8 cellular contexts compared by ENCODE assay signal in the genomic region with DNA sequence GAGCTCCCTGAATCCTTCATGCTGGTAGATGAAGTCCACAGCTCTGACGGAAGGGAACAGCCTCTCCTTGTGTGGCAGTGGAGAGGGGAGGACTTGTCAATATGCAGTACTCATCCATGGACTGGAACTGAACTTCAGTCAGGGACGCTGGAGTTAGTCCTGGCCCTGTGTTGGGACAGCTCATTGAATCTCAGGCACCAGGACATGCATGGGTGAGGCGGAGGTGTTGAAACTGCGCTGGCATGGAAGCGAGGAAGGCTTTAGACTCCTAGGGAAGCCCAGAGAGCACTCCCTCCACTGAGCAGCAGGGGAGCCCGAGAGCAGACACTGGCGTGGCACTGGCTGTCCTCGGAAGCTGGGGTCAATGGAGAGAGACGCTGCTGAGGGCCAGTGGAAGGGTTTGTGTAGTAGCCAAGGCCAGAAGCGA.
DNase-seq lines count a peak whose midpoint lies in the region; ATAC-seq and TF ChIP-seq lines count a peak whose summit lies in the region.

No MANE protein-coding gene starts in this region.

- no peak overlapping the region for H2AK5ac ChIP-seq in trophoblast cell (ENCODE audit: low read length)

- H2AFZ ChIP-seq in trophoblast cell (ENCODE audit: insufficient read depth, low read length, poor library complexity), result no peak overlapping the region

- H3K23ac ChIP-seq in trophoblast cell (ENCODE audit: low read length), result no peak overlapping the region

- H3K79me1 ChIP-seq in trophoblast cell (ENCODE audit: low read length), result no peaks in the 10 kb centered on the region

- H4K91ac ChIP-seq in trophoblast cell (ENCODE audit: low read depth, low read length), result no peak overlapping the region

- no peak for TF ChIP-seq EP300 in tibial nerve (IDR thresholded peaks at IDR 0.05)

- H3K9ac ChIP-seq in trophoblast cell (ENCODE audit: low read length), result no peak overlapping the region

- no peak overlapping the region for H3K4ac ChIP-seq in trophoblast cell (ENCODE audit: low read depth, low read length)

- no peak overlapping the region for H3K14ac ChIP-seq in trophoblast cell (ENCODE audit: low read length)

- H3K4me1 ChIP-seq in trophoblast cell (ENCODE audit: control insufficient read depth in 1 of 2, insufficient read depth in 2 of 2, low read length in 2 of 2), result no peaks in the 10 kb centered on the region
- H3K4me1 ChIP-seq in tibial nerve, result no peaks in the 10 kb centered on the region

- no peak overlapping the region for H4K12ac ChIP-seq in trophoblast cell (ENCODE audit: low read depth, low read length)

- H2BK12ac ChIP-seq in trophoblast cell (ENCODE audit: low read length), result no peak overlapping the region

- no peak overlapping the region for H2BK5ac ChIP-seq in trophoblast cell (ENCODE audit: low read depth, low read length, poor library complexity)

- no peak overlapping the region for H3K18ac ChIP-seq in trophoblast cell (ENCODE audit: low read length)

- H3K4me3 ChIP-seq in GM12865 (ENCODE audit: low read depth, low read length), result no peak overlapping the region
- H3K4me3 ChIP-seq in fibroblast of pulmonary artery (replicated peaks; ENCODE audit: low read depth, low read length), result no peak overlapping the region
- no peak overlapping the region for H3K4me3 ChIP-seq in trophoblast cell (ENCODE audit: low read depth, low read length)
- no peak overlapping the region for H3K4me3 ChIP-seq in tibial nerve

- DNase-seq in GM12865 (ENCODE audit: low read depth) (peak; percentile 15), NCI-H460 (ENCODE audit: extremely low read depth, low read depth) (peak; percentile 8), fibroblast of pulmonary artery (ENCODE audit: low read depth) (no peak), trophoblast cell (peak; percentile 34 to 63), NCI-H345 (lab: John Stamatoyannopoulos, UW) (no peak), tibial nerve (ENCODE audit: low spot score in 2 of 2) (no peak)
- DNase-seq in activated effector memory CD4-positive, alpha-beta T cell treated with anti-CD3 and anti-CD28 coated beads, Interleukin-2, amount 50 U/mL, for 16 hours, result no peak

- H3K9me3 ChIP-seq in trophoblast cell (ENCODE audit: insufficient read depth, low read depth, low read length), result peaks cover 8% of the 10 kb centered on the region
- peaks cover 0 to 3% (median 0%) of the 10 kb centered on the region in 4 donors for H3K9me3 ChIP-seq in tibial nerve

- TF ChIP-seq CTCF in GM12865 (IDR thresholded peaks at IDR 0.05; ENCODE audit: insufficient read depth, low read depth, low read length, missing control alignments) (peak; percentile 66), fibroblast of pulmonary artery (IDR thresholded peaks at IDR 0.05; ENCODE audit: low read length, missing control alignments) (peak; percentile 47), tibial nerve (IDR thresholded peaks at IDR 0.05) (no peak)

- no peak overlapping the region for H3K4me2 ChIP-seq in trophoblast cell (ENCODE audit: low read length)

- no peaks in the 10 kb centered on the region for H3K79me2 ChIP-seq in trophoblast cell (ENCODE audit: control insufficient read depth, insufficient read depth, low read length, poor library complexity)

- H3K36me3 ChIP-seq in trophoblast cell (ENCODE audit: control insufficient read depth in 1 of 2, insufficient read depth in 2 of 2, low read length in 2 of 2) (no peaks in the 10 kb centered on the region), tibial nerve (no peaks in the 10 kb centered on the region)

- no peak overlapping the region for H2BK120ac ChIP-seq in trophoblast cell (ENCODE audit: insufficient read depth, low read length, poor library complexity)

- no peak for TF ChIP-seq POLR2A in tibial nerve (IDR thresholded peaks at IDR 0.05)

- no peak overlapping the region for H4K8ac ChIP-seq in trophoblast cell (ENCODE audit: low read depth, low read length)

- WGBS in trophoblast cell (ENCODE audit: extremely low coverage, insufficient coverage, insufficient read length), result no CpG with 5 or more reads among the region's 10 CpGs
- 44 to 46% methylated on average over 7 to 9 of the region's 10 CpGs for WGBS in tibial nerve, 2 donors

- H3K27ac ChIP-seq in trophoblast cell (ENCODE audit: low read depth, low read length), result no peak overlapping the region
- no peak overlapping the region for H3K27ac ChIP-seq in tibial nerve

- no peak for ATAC-seq in GM21447 (IDR thresholded peaks at IDR 0.05; ENCODE audit: unreplicated experiment)

- H3K27me3 ChIP-seq in trophoblast cell (ENCODE audit: insufficient read depth, low read length) (no peaks in the 10 kb centered on the region), tibial nerve (no peaks in the 10 kb centered on the region)

Comparison
In these comparisons a context has a peak if more than half of its experiments do, and no peak if none do; other contexts are left out.
1. DNase-seq: peak in GM12865 (single experiment), NCI-H460 (single experiment) and trophoblast cell (2 of 2); none in fibroblast of pulmonary artery (single experiment), NCI-H345 (single experiment), tibial nerve (0 of 2) and activated effector memory CD4-positive, alpha-beta T cell treated with anti-CD3 and anti-CD28 coated beads, Interleukin-2, amount 50 U/mL, for 16 hours (single experiment).
2. CTCF ChIP-seq: peak in GM12865 (single experiment) and fibroblast of pulmonary artery (single experiment); none in tibial nerve (0 of 5).